ENCODE assay signal across 8 cellular contexts in genomic region chr15:55694652-55695150, GRCh38. TPM values are rescaled to one million over a fixed set of nuclear protein-coding genes. Genes with fewer than 3 reads are reported as not detected.
A peak's percentile ranks its signal among the peaks of the same experiment; 100 is the strongest.
DNase-seq lines count a peak whose midpoint lies in the region; ATAC-seq and TF ChIP-seq lines count a peak whose summit lies in the region.

No MANE protein-coding gene starts in this region.

- H3K9ac ChIP-seq in Loucy (ENCODE audit: low read depth, low read length, poor library complexity, severe bottlenecking): no peak overlapping the region

- H3K4me2 ChIP-seq in Loucy (ENCODE audit: low read depth, low read length, poor library complexity, severe bottlenecking): peak overlapping the region; percentile 11

- H3K4me1 ChIP-seq in Loucy (ENCODE audit: insufficient read depth, low read length, poor library complexity, severe bottlenecking): peaks cover 7% of the 10 kb centered on the region

- no peaks in the 10 kb centered on the region for H3K79me2 ChIP-seq in Loucy (ENCODE audit: insufficient read depth, low read length)

- no peak overlapping the region for H2AFZ ChIP-seq in Loucy (ENCODE audit: low read length)

- no peak overlapping the region for H3K4me3 ChIP-seq in Loucy (ENCODE audit: low read length, poor library complexity, severe bottlenecking)

- peak; percentile 93 for ATAC-seq in GM18499 (IDR thresholded peaks at IDR 0.05; ENCODE audit: insufficient read depth, unreplicated experiment)

- no peak for TF ChIP-seq CTCF in Loucy (conservative IDR thresholded peaks at IDR 0.05; ENCODE audit: low read length)

- H3K36me3 ChIP-seq in Loucy (ENCODE audit: insufficient read depth, low read length): no peaks in the 10 kb centered on the region

- H3K9me3 ChIP-seq in Loucy (ENCODE audit: insufficient read depth, low read depth, low read length): no peaks in the 10 kb centered on the region

- H3K9me2 ChIP-seq in Loucy (replicated peaks; ENCODE audit: low read depth, low read length): no peaks in the 10 kb centered on the region

- H4K20me1 ChIP-seq in Loucy (ENCODE audit: insufficient read depth, low read length, poor library complexity, severe bottlenecking): no peaks in the 10 kb centered on the region

- H3F3A ChIP-seq in Loucy (ENCODE audit: low read depth): no peaks in the 10 kb centered on the region

- DNase-seq in H4 (ENCODE audit: low spot score) (peak; percentile 88), iPS-NIHi7 (ENCODE audit: extremely low spot score) (peak; percentile 48), HCEC 1CT (no peak), cortex of kidney (lab: John Stamatoyannopoulos, UW) (no peak), mesenteric fat pad (ENCODE audit: low spot score) (no peak), NCI-H2029 treated with DMSO at 0.1 percent for 48 hours (lab: John Stamatoyannopoulos, UW) (no peak)

- no peaks in the 10 kb centered on the region for H3K27me3 ChIP-seq in Loucy (ENCODE audit: insufficient read depth, low read length, poor library complexity, severe bottlenecking)

RNA-seq across cellular contexts. Expression of gene PRTG, which starts 48.3 kb away (rescaled TPM):
- total RNA-seq in H4 (2014; rRNA removed; shearing (Covaris generic)): 1.3 and 2.1 TPM in 2 replicates
- 1.00 TPM for total RNA-seq in mesenteric fat pad

Comparison
In these comparisons a context has a peak if more than half of its experiments do, and no peak if none do; other contexts are left out.
1. DNase-seq: peak in H4 (single experiment) and iPS-NIHi7 (single experiment); none in HCEC 1CT (single experiment), cortex of kidney (single experiment), mesenteric fat pad (single experiment) and NCI-H2029 treated with DMSO at 0.1 percent for 48 hours (single experiment).